ENCODE assay signal across 37 cellular contexts in the genomic region with DNA sequence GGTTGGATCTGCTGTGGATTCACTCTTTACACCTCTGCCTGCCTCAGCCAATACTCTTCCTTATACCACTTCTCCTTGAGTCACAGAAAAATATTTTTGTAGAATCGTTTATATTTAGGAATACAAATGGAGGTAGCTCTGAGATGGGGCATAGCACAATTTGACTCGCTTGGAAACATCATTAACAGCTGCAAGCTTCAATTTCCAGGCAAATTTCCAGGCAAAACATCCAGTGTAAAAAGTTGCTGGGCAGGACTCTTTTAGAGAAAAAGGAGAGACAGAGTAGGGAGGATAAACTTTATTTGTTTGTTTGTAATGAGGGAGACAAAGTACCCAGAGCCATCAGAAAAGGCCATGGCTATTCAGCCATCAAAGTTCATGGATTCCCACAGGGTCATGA.
"Had no signal": no experiment of that assay in that cellular context is flagged by ENCODE, and none has a peak within 500 bp of the region (broad histone marks: within the 10 kb centered on the region; RNA-seq: fewer than 3 reads in every experiment).

No MANE protein-coding gene starts in this region.

- ATAC-seq: activated CD4-positive, alpha-beta T cell treated with anti-CD3 and anti-CD28 coated beads for 36 hours; activated CD8-positive, alpha-beta memory T cell treated with anti-CD3 and anti-CD28 coated beads, Interleukin-2, amount 10 ng/mL, durations not matched to agents 7 days and 5 days; activated CD8-positive, alpha-beta T cell treated with anti-CD3 and anti-CD28 coated beads, Interleukin-2, amount 10 ng/mL, durations not matched to agents 7 days and 5 days; activated naive CD8-positive, alpha-beta T cell treated with anti-CD3 and anti-CD28 coated beads, Interleukin-2, amount 50 U/mL, for 24 hours; effector memory CD8-positive, alpha-beta T cell; foreskin keratinocyte; gastrocnemius medialis; T-helper 17 cell had no signal

- H3K36me3 ChIP-seq: adrenal gland, ascending aorta, breast epithelium, cardiac muscle cell, esophagus muscularis mucosa, gastrocnemius medialis had no signal

- H3K36me3 Mint-ChIP-seq: activated CD4-positive, alpha-beta memory T cell treated with anti-CD3 and anti-CD28 coated beads for 36 hours; activated CD8-positive, alpha-beta memory T cell treated with anti-CD3 and anti-CD28 coated beads, Interleukin-2, amount 10 ng/mL, durations not matched to agents 7 days and 5 days; activated naive CD4-positive, alpha-beta T cell treated with anti-CD3 and anti-CD28 coated beads, Interleukin-2, amount 50 U/mL, for 24 hours; activated naive CD8-positive, alpha-beta T cell treated with anti-CD3 and anti-CD28 coated beads for 36 hours; brain had no signal

- H3K4me3 Mint-ChIP-seq: activated CD4-positive, alpha-beta memory T cell treated with anti-CD3 and anti-CD28 coated beads for 36 hours; activated CD4-positive, alpha-beta T cell treated with anti-CD3 and anti-CD28 coated beads for 36 hours; activated CD4-positive, alpha-beta T cell treated with anti-CD3 and anti-CD28 coated beads, Interleukin-2, amount 10 ng/mL, durations not matched to agents 24 days and 14 days; activated CD8-positive, alpha-beta memory T cell treated with anti-CD3 and anti-CD28 coated beads, Interleukin-2, amount 10 ng/mL, durations not matched to agents 7 days and 5 days; activated CD8-positive, alpha-beta T cell treated with anti-CD3 and anti-CD28 coated beads, Interleukin-2, amount 10 ng/mL, durations not matched to agents 7 days and 5 days; activated naive CD4-positive, alpha-beta T cell treated with anti-CD3 and anti-CD28 coated beads for 36 hours; activated naive CD4-positive, alpha-beta T cell treated with anti-CD3 and anti-CD28 coated beads, Interleukin-2, amount 50 U/mL, for 24 hours; activated naive CD8-positive, alpha-beta T cell treated with anti-CD3 and anti-CD28 coated beads for 36 hours; activated naive CD8-positive, alpha-beta T cell treated with anti-CD3 and anti-CD28 coated beads, Interleukin-2, amount 50 U/mL, for 24 hours; activated T-helper 1 cell treated with anti-CD3 and anti-CD28 coated beads, Interleukin-12 subunit alpha, Interleukin-12 subunit beta, Interleukin-2, Interleukin-4 antibody, amounts not matched to agents 30 ng/mL and 10 ng/mL and 1 ng/mL, durations not matched to agents 14 hours and 24 hours and 36 hours; central memory CD8-positive, alpha-beta T cell; effector memory CD8-positive, alpha-beta T cell; T-helper 17 cell; T-helper 2 cell treated with Interferon-gamma antibody and Interleukin-4, amounts not matched to agents 5 μg/mL and 100 μg/mL, for 36 hours had no signal

- H3K27ac Mint-ChIP-seq: activated CD4-positive, alpha-beta memory T cell treated with anti-CD3 and anti-CD28 coated beads for 36 hours; activated CD4-positive, alpha-beta T cell treated with anti-CD3 and anti-CD28 coated beads for 36 hours; activated CD4-positive, alpha-beta T cell treated with anti-CD3 and anti-CD28 coated beads, Interleukin-2, amount 10 ng/mL, durations not matched to agents 24 days and 14 days; activated CD8-positive, alpha-beta memory T cell treated with anti-CD3 and anti-CD28 coated beads, Interleukin-2, amount 10 ng/mL, durations not matched to agents 7 days and 5 days; activated CD8-positive, alpha-beta T cell treated with anti-CD3 and anti-CD28 coated beads, Interleukin-2, amount 10 ng/mL, durations not matched to agents 7 days and 5 days; activated naive CD4-positive, alpha-beta T cell treated with anti-CD3 and anti-CD28 coated beads for 36 hours; activated naive CD4-positive, alpha-beta T cell treated with anti-CD3 and anti-CD28 coated beads, Interleukin-2, amount 50 U/mL, for 24 hours; activated naive CD8-positive, alpha-beta T cell treated with anti-CD3 and anti-CD28 coated beads for 36 hours; activated naive CD8-positive, alpha-beta T cell treated with anti-CD3 and anti-CD28 coated beads, Interleukin-2, amount 50 U/mL, for 24 hours; activated T-helper 1 cell treated with anti-CD3 and anti-CD28 coated beads, Interleukin-12 subunit alpha, Interleukin-12 subunit beta, Interleukin-2, Interleukin-4 antibody, amounts not matched to agents 30 ng/mL and 10 ng/mL and 1 ng/mL, durations not matched to agents 14 hours and 24 hours and 36 hours; activated T-helper 2 cell treated with anti-CD3 and anti-CD28 coated beads, Interferon-gamma antibody, Interleukin-2, Interleukin-4, amounts not matched to agents 10 μg/mL and 5 μg/mL and 100 μg/mL, durations not matched to agents 14 hours and 24 hours and 36 hours; effector memory CD8-positive, alpha-beta T cell; T-helper 17 cell; T-helper 2 cell treated with Interferon-gamma antibody and Interleukin-4, amounts not matched to agents 5 μg/mL and 100 μg/mL, for 36 hours had no signal

- H3K9me3 ChIP-seq: adrenal gland, ascending aorta, breast epithelium, esophagus muscularis mucosa, gastrocnemius medialis had no signal

- H3K4me1 ChIP-seq: adrenal gland, ascending aorta, breast epithelium, esophagus muscularis mucosa, foreskin keratinocyte, gastrocnemius medialis had no signal

- H3K27me3 ChIP-seq: adrenal gland, ascending aorta, cardiac muscle cell, esophagus muscularis mucosa, foreskin keratinocyte had no signal

- H3K4me1 Mint-ChIP-seq: activated CD4-positive, alpha-beta T cell treated with anti-CD3 and anti-CD28 coated beads for 36 hours; activated CD4-positive, alpha-beta T cell treated with anti-CD3 and anti-CD28 coated beads, Interleukin-2, amount 10 ng/mL, durations not matched to agents 24 days and 14 days; activated CD8-positive, alpha-beta memory T cell treated with anti-CD3 and anti-CD28 coated beads, Interleukin-2, amount 10 ng/mL, durations not matched to agents 7 days and 5 days; activated naive CD4-positive, alpha-beta T cell treated with anti-CD3 and anti-CD28 coated beads, Interleukin-2, amount 50 U/mL, for 24 hours; activated naive CD8-positive, alpha-beta T cell treated with anti-CD3 and anti-CD28 coated beads for 36 hours; activated naive CD8-positive, alpha-beta T cell treated with anti-CD3 and anti-CD28 coated beads, Interleukin-2, amount 50 U/mL, for 24 hours; central memory CD8-positive, alpha-beta T cell; T-helper 17 cell had no signal

- H3K27me3 Mint-ChIP-seq: activated CD4-positive, alpha-beta memory T cell treated with anti-CD3 and anti-CD28 coated beads for 36 hours; activated CD4-positive, alpha-beta T cell treated with anti-CD3 and anti-CD28 coated beads for 36 hours; activated CD4-positive, alpha-beta T cell treated with anti-CD3 and anti-CD28 coated beads, Interleukin-2, amount 10 ng/mL, durations not matched to agents 24 days and 14 days; activated CD8-positive, alpha-beta memory T cell treated with anti-CD3 and anti-CD28 coated beads, Interleukin-2, amount 10 ng/mL, durations not matched to agents 7 days and 5 days; activated naive CD4-positive, alpha-beta T cell treated with anti-CD3 and anti-CD28 coated beads, Interleukin-2, amount 50 U/mL, for 24 hours; activated naive CD8-positive, alpha-beta T cell treated with anti-CD3 and anti-CD28 coated beads, Interleukin-2, amount 50 U/mL, for 24 hours; central memory CD8-positive, alpha-beta T cell; effector memory CD8-positive, alpha-beta T cell; T-helper 17 cell had no signal

- H3K27ac ChIP-seq: adrenal gland, ascending aorta, breast epithelium, cardiac muscle cell, coronary artery, esophagus muscularis mucosa, foreskin keratinocyte, gastrocnemius medialis had no signal

- DNase-seq: activated CD4-positive, alpha-beta memory T cell treated with anti-CD3 and anti-CD28 coated beads for 36 hours; activated CD4-positive, alpha-beta T cell treated with anti-CD3 and anti-CD28 coated beads for 36 hours; activated CD4-positive, alpha-beta T cell treated with anti-CD3 and anti-CD28 coated beads, Interleukin-2, amount 10 ng/mL, durations not matched to agents 24 days and 14 days; activated CD4-positive, CD25-positive, alpha-beta regulatory T cell; activated CD4-positive, CD25-positive, alpha-beta regulatory T cell treated with anti-CD3 and anti-CD28 coated beads, Interleukin-2, amount 50 U/mL, for 72 hours; activated CD8-positive, alpha-beta memory T cell treated with anti-CD3 and anti-CD28 coated beads, Interleukin-2, amount 10 ng/mL, durations not matched to agents 7 days and 5 days; activated CD8-positive, alpha-beta memory T cell treated with anti-CD3 and anti-CD28 coated beads, Interleukin-2, amount 50 U/mL, for 4 hours; activated CD8-positive, alpha-beta T cell treated with anti-CD3 and anti-CD28 coated beads, Interleukin-2, amount 10 ng/mL, durations not matched to agents 7 days and 5 days; activated effector memory CD4-positive, alpha-beta T cell treated with anti-CD3 and anti-CD28 coated beads, Interleukin-2, amount 50 U/mL, for 16 hours; activated naive CD4-positive, alpha-beta T cell treated with anti-CD3 and anti-CD28 coated beads for 36 hours; activated naive CD8-positive, alpha-beta T cell treated with anti-CD3 and anti-CD28 coated beads for 36 hours; activated naive CD8-positive, alpha-beta T cell treated with anti-CD3 and anti-CD28 coated beads, Interleukin-2, amount 50 U/mL, for 24 hours; activated T-cell treated with anti-CD3 and anti-CD28 coated beads, Interleukin-2, amount 50 U/mL, for 1 hour; activated T-cell treated with anti-CD3 and anti-CD28 coated beads, Interleukin-2, amount 50 U/mL, for 48 hours; adrenal gland; amygdala; dermis blood vessel endothelial cell; effector CD4-positive, alpha-beta T cell; effector memory CD8-positive, alpha-beta T cell; erythroblast; foreskin keratinocyte; gastrocnemius medialis; glutamatergic neuron; T-helper 1 cell; T-helper 17 cell; T1000 had no signal

- H3K9me3 Mint-ChIP-seq: activated CD4-positive, alpha-beta memory T cell treated with anti-CD3 and anti-CD28 coated beads for 36 hours; activated CD4-positive, alpha-beta T cell treated with anti-CD3 and anti-CD28 coated beads, Interleukin-2, amount 10 ng/mL, durations not matched to agents 24 days and 14 days; activated T-helper 1 cell treated with anti-CD3 and anti-CD28 coated beads, Interleukin-12 subunit alpha, Interleukin-12 subunit beta, Interleukin-2, Interleukin-4 antibody, amounts not matched to agents 30 ng/mL and 10 ng/mL and 1 ng/mL, durations not matched to agents 14 hours and 24 hours and 36 hours had no signal

- H3K4me3 ChIP-seq: adrenal gland, ascending aorta, breast epithelium, cardiac muscle cell, coronary artery, esophagus muscularis mucosa, gastrocnemius medialis had no signal
